19 cellular contexts compared by ENCODE assay signal in the genomic region with DNA sequence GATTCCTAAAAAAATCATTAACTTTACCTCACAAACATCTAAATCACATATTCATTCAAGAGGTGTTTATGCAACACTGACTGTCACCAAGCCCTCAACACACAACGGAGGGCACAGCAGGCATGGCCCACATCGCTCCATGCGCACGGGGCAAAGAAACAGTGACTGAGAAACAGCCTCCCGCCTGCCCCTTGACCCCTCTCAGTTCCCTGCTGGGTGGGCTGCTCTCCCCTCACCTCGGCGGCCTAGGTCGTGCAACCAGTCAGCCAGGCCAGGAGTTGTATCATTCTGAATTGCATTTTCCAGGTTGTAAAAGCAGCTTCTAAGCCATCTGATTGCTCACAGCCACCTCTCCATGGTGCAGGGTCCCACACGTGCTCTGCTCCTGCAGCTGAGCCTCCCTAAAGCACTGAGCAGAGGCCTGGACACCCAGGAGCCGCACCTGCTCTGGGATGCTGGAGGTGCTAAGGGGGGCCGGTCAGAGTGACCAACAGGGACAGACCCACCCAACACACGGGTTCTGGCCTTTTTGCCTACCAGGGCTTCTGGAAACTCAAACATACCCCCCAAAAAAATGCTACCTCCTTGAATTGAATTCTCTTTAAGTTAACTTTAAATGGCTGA.
"Had no signal": no experiment of that assay in that cellular context is flagged by ENCODE, and none has a peak within 500 bp of the region (broad histone marks: within the 10 kb centered on the region; RNA-seq: fewer than 3 reads in every experiment).

No MANE protein-coding gene starts in this region.

- H3K4me1 ChIP-seq: foreskin keratinocyte had no signal

- H3K36me3 ChIP-seq: lower lobe of right lung, tibial nerve, vagina had no signal

- H3K27ac Mint-ChIP-seq: activated B cell treated with CpG ODN at 0.5 μM for 24 hours; activated CD4-positive, alpha-beta T cell treated with anti-CD3 and anti-CD28 coated beads, Interleukin-2, amount 10 ng/mL, durations not matched to agents 24 days and 14 days; activated naive CD8-positive, alpha-beta T cell treated with anti-CD3 and anti-CD28 coated beads, Interleukin-2, amount 10 ng/mL, durations not matched to agents 7 days and 5 days; activated T-cell treated with anti-CD3 and anti-CD28 coated beads, Interleukin-2, amount 50 U/mL, for 72 hours; mesothelial cell of epicardium; T-helper 1 cell treated with Interleukin-12 subunit alpha and Interleukin-12 subunit beta and Interleukin-4 antibody, amounts not matched to agents 30 μg/mL and 1 μg/mL, for 36 hours had no signal

- H3K27ac ChIP-seq: foreskin keratinocyte, lower lobe of right lung, tibial nerve, vagina had no signal

- DNase-seq: activated B cell treated with CpG ODN at 0.5 μM for 24 hours; activated CD4-positive, alpha-beta T cell treated with anti-CD3 and anti-CD28 coated beads, Interleukin-2, amount 10 ng/mL, durations not matched to agents 24 days and 14 days; activated CD8-positive, alpha-beta memory T cell treated with anti-CD3 and anti-CD28 coated beads, Interleukin-2, amount 50 U/mL, for 48 hours; activated gamma-delta T cell treated with Interleukin-2 at 50 U/mL for 16 hours; activated naive CD8-positive, alpha-beta T cell treated with anti-CD3 and anti-CD28 coated beads, Interleukin-2, amount 10 ng/mL, durations not matched to agents 7 days and 5 days; activated T-cell treated with anti-CD3 and anti-CD28 coated beads, Interleukin-2, amount 50 U/mL, for 72 hours; cerebellar nuclear complex; effector CD8-positive, alpha-beta T cell; foreskin keratinocyte; glutamatergic neuron; left cardiac atrium; lower lobe of right lung; retina; stimulated activated CD4-positive, alpha-beta T cell treated with anti-CD3 and anti-CD28 coated beads, Interleukin-2, amount 100 ng/mL, for 48 hours; stimulated activated naive CD4-positive, alpha-beta T cell had no signal

- ATAC-seq: activated T-cell treated with anti-CD3 and anti-CD28 coated beads, Interleukin-2, amount 50 U/mL, for 72 hours; foreskin keratinocyte; left cardiac atrium; lower lobe of right lung had no signal

- H3K9me3 ChIP-seq: lower lobe of right lung, tibial nerve, vagina had no signal

- H3K36me3 Mint-ChIP-seq: mesothelial cell of epicardium had no signal

- H3K27me3 ChIP-seq: foreskin keratinocyte, tibial nerve, vagina had no signal

- H3K9me3 Mint-ChIP-seq: activated B cell treated with CpG ODN at 0.5 μM for 24 hours; activated CD4-positive, alpha-beta T cell treated with anti-CD3 and anti-CD28 coated beads, Interleukin-2, amount 10 ng/mL, durations not matched to agents 24 days and 14 days; activated naive CD8-positive, alpha-beta T cell treated with anti-CD3 and anti-CD28 coated beads, Interleukin-2, amount 10 ng/mL, durations not matched to agents 7 days and 5 days; activated T-cell treated with anti-CD3 and anti-CD28 coated beads, Interleukin-2, amount 50 U/mL, for 72 hours; mesothelial cell of epicardium; T-helper 1 cell treated with Interleukin-12 subunit alpha and Interleukin-12 subunit beta and Interleukin-4 antibody, amounts not matched to agents 30 μg/mL and 1 μg/mL, for 36 hours had no signal

- H3K4me3 Mint-ChIP-seq: activated B cell treated with CpG ODN at 0.5 μM for 24 hours; activated CD4-positive, alpha-beta T cell treated with anti-CD3 and anti-CD28 coated beads, Interleukin-2, amount 10 ng/mL, durations not matched to agents 24 days and 14 days; activated naive CD8-positive, alpha-beta T cell treated with anti-CD3 and anti-CD28 coated beads, Interleukin-2, amount 10 ng/mL, durations not matched to agents 7 days and 5 days; activated T-cell treated with anti-CD3 and anti-CD28 coated beads, Interleukin-2, amount 50 U/mL, for 72 hours; mesothelial cell of epicardium; T-helper 1 cell treated with Interleukin-12 subunit alpha and Interleukin-12 subunit beta and Interleukin-4 antibody, amounts not matched to agents 30 μg/mL and 1 μg/mL, for 36 hours had no signal

- H3K27me3 Mint-ChIP-seq: activated B cell treated with CpG ODN at 0.5 μM for 24 hours; activated CD4-positive, alpha-beta T cell treated with anti-CD3 and anti-CD28 coated beads, Interleukin-2, amount 10 ng/mL, durations not matched to agents 24 days and 14 days; activated naive CD8-positive, alpha-beta T cell treated with anti-CD3 and anti-CD28 coated beads, Interleukin-2, amount 10 ng/mL, durations not matched to agents 7 days and 5 days had no signal

- H3K4me3 ChIP-seq: lower lobe of right lung, tibial nerve, vagina had no signal
